In the genomic region with DNA sequence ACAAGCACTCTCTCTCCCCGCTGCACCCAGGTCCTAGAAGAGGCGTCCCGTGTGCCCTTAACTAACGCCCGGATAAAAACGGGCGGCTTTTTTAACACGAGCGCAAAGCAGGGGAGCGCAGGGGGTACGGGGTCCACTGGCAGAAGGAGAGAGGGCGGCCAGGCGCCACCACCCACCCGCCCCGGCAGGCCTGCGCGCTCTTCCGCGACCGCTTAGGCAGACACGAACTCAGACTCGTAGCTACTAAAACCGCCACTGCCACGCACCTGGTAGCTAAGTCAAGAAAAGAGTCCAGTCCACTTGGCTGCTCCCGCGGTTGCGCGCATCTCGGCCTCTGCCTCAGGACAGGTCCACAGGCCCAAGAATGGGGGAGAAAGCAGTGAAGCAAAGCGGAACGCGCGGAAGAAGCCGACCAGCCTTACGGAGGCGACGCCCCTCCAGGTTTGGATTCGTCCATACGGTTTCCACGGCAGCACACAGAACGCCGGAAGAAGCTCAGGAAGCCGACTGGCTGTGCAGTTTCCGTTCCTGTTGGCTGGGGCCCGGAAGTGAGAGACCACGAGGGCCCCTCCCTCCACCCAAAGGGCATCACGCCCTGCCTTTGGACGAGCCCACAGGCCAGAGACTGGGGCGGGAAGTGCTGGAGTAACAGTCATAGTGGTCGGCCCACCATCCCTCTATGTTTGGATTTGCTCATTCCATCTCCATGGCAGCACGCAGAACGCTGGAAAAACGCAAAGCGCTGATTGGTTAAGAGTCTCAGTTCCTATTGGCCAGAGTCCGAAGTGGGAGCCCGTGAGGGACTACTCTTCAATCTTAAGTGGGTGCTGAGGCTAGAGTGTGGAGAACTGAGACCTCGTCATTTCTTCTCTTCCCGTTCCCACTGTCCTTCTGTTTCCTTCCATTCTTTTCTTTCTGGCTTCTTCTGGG, we compare ENCODE assay signal across 8 cellular contexts. TPM values are rescaled to one million over a fixed set of nuclear protein-coding genes. Genes with fewer than 3 reads are reported as not detected.
DNase-seq lines count a peak whose midpoint lies in the region; ATAC-seq and TF ChIP-seq lines count a peak whose summit lies in the region.

Gene ULK4 (minus strand): TSS at position 354 of the 930 bp plus-strand sequence. CDS start 7,344 bp downstream, outside the sequence.

- no peaks in the 10 kb centered on the region for H3K9me3 Mint-ChIP-seq in endodermal cell

- H3K27me3 Mint-ChIP-seq in endodermal cell (ENCODE audit: insufficient read depth), result no peaks in the 10 kb centered on the region

- H3K36me3 Mint-ChIP-seq in endodermal cell (ENCODE audit: low read depth), result no peaks in the 10 kb centered on the region

- H3K9ac ChIP-seq in NT2/D1 (ENCODE audit: insufficient read length, low read depth) (peak within 1 kb of the TSS; percentile 91), endodermal cell (ENCODE audit: extremely low read depth, low read length, poor library complexity, severe bottlenecking) (peak within 1 kb of the TSS; percentile 89)

- peak within 1 kb of the TSS; percentile 99 for H3K27ac Mint-ChIP-seq in endodermal cell

- no peaks in the 10 kb centered on the region for H3K4me1 ChIP-seq in NT2/D1 (ENCODE audit: insufficient read depth, insufficient read length)
- no peaks in the 10 kb centered on the region for H3K4me1 ChIP-seq in endodermal cell (ENCODE audit: control insufficient read depth, insufficient read depth, low read length)

- DNase-seq in COR-L47 (lab: John Stamatoyannopoulos, UW) (peak; percentile 93), HUDEP-2 (lab: John Stamatoyannopoulos, UW; ENCODE audit: unreplicated experiment in 76 of 76) (peak; percentile 64 to 98 (median 95)), NT2/D1 (ENCODE audit: low read depth, low spot score) (peak; percentile 98), endodermal cell (peak; percentile 99), mesenteric fat pad (ENCODE audit: low spot score) (peak; percentile 97)
- peak; percentile 88 for DNase-seq in activated CD8-positive, alpha-beta memory T cell treated with anti-CD3 and anti-CD28 coated beads, Interleukin-2, amount 50 U/mL, for 1 hour (ENCODE audit: extremely low read depth)
- peak; percentile 81 for DNase-seq in stimulated activated CD8-positive, alpha-beta memory T cell treated with anti-CD3 and anti-CD28 coated beads, Interleukin-15, amount 100 ng/mL, for 24 hours (ENCODE audit: low read depth)

- H3K9me3 ChIP-seq in NT2/D1 (ENCODE audit: insufficient read depth, low read length) (no peaks in the 10 kb centered on the region), endodermal cell (ENCODE audit: control insufficient read depth, low read length) (no peaks in the 10 kb centered on the region)

- H3K36me3 ChIP-seq in NT2/D1 (ENCODE audit: insufficient read depth, insufficient read length, low read length) (no peaks in the 10 kb centered on the region), endodermal cell (ENCODE audit: control insufficient read depth, insufficient read depth, low read length) (no peaks in the 10 kb centered on the region)

- H3K4me3 ChIP-seq in NT2/D1 (ENCODE audit: insufficient read length, low read depth) (peak within 1 kb of the TSS; percentile 95), endodermal cell (ENCODE audit: low read length) (peak within 1 kb of the TSS; percentile 94)

- TF ChIP-seq CTCF in endodermal cell (conservative IDR thresholded peaks at IDR 0.05), result no peak

- WGBS in endodermal cell (ENCODE audit: insufficient coverage in 1 of 2, insufficient read length in 1 of 2), 2 experiments, result 0% methylated on average over 25 to 58 of the region's 58 CpGs

- H3K27me3 ChIP-seq in NT2/D1 (ENCODE audit: insufficient read depth, insufficient read length), result peaks cover 14% of the 10 kb centered on the region
- H3K27me3 ChIP-seq in endodermal cell (ENCODE audit: control insufficient read depth, insufficient read depth, low read length, poor library complexity, severe bottlenecking), result no peaks in the 10 kb centered on the region

- peak within 1 kb of the TSS; percentile 74 for H3K27ac ChIP-seq in endodermal cell (ENCODE audit: low read depth, low read length)

- peak within 1 kb of the TSS; percentile 96 for H3K4me3 Mint-ChIP-seq in endodermal cell

- H3K4me1 Mint-ChIP-seq in endodermal cell, result peaks cover 9% of the 10 kb centered on the region

- peak; percentile 96 for ATAC-seq in GM21381 (IDR thresholded peaks at IDR 0.05; ENCODE audit: unreplicated experiment)

RNA-seq across cellular contexts. Expression of gene ULK4, which starts in this region (rescaled TPM):
- total RNA-seq in endodermal cell (10 to 100 TPM; 11.1 to 17.9 TPM), mesenteric fat pad (7.9 TPM)
- 5.8 TPM for polyA plus RNA-seq in endodermal cell (2013, experiment 1 of 2)
- polyA plus RNA-seq in endodermal cell (2013, experiment 2 of 2), result 4.6 TPM

Comparison
In these comparisons a context has a peak if more than half of its experiments do, and no peak if none do; other contexts are left out.
1. Peak in every context shown above with its lines: DNase-seq, ATAC-seq, H3K4me3 ChIP-seq and H3K27ac ChIP-seq.